30 cellular contexts compared by ENCODE assay signal in the genomic region with DNA sequence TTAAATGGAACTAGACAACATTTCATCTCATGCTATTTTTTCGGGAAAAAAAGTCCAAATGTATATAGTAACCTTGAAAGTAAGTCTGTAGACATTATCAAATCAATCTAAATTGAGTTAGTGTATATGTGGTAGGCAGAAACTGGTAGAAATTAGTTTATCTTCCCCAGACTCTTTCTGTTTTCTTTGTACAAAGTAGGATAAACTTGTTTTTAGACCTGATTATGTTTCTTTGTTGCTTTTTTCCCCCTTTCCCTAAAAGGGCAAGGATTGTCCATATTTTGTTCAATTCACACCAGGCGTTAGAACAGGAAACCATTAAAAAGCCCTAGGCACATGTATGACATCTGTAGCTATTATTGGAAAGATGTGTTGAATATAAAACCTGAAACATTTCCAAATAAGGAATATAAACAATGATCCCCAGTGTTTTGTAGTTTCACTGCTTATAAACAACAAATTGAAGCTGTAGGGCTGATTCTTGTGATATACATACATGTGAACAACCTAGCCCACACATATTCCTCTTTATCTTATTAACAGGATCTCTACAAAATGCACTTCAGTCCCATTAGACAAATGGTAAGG.
"Had no signal": no experiment of that assay in that cellular context is flagged by ENCODE, and none has a peak within 500 bp of the region (broad histone marks: within the 10 kb centered on the region; RNA-seq: fewer than 3 reads in every experiment).

No MANE protein-coding gene starts in this region.

- H3K9me3 Mint-ChIP-seq: activated B cell treated with CpG ODN at 0.5 μM for 24 hours; activated T-helper 1 cell treated with anti-CD3 and anti-CD28 coated beads, Interleukin-12 subunit alpha, Interleukin-12 subunit beta, Interleukin-2, Interleukin-4 antibody, amounts not matched to agents 30 ng/mL and 10 ng/mL and 1 ng/mL, durations not matched to agents 14 hours and 24 hours and 36 hours; natural killer cell; stimulated activated naive CD8-positive, alpha-beta T cell treated with anti-CD3 and anti-CD28 coated beads, Interleukin-15, Interleukin-2, amounts not matched to agents 100 ng/mL and 50 ng/mL, for 24 hours; type B pancreatic cell had no signal

- H3K27me3 ChIP-seq: breast epithelium, esophagus squamous epithelium, gastrocnemius medialis, uterus had no signal

- H3K4me1 Mint-ChIP-seq: activated B cell treated with CpG ODN at 0.5 μM for 24 hours, natural killer cell had no signal

- H3K36me3 ChIP-seq: breast epithelium, esophagus squamous epithelium, gastrocnemius medialis, thoracic aorta, uterus had no signal

- H3K27ac Mint-ChIP-seq: activated B cell treated with CpG ODN at 0.5 μM for 24 hours; activated T-helper 1 cell treated with anti-CD3 and anti-CD28 coated beads, Interleukin-12 subunit alpha, Interleukin-12 subunit beta, Interleukin-2, Interleukin-4 antibody, amounts not matched to agents 30 ng/mL and 10 ng/mL and 1 ng/mL, durations not matched to agents 14 hours and 24 hours and 36 hours; immature natural killer cell; natural killer cell; stimulated activated naive CD8-positive, alpha-beta T cell treated with anti-CD3 and anti-CD28 coated beads, Interleukin-15, Interleukin-2, amounts not matched to agents 100 ng/mL and 50 ng/mL, for 24 hours; type B pancreatic cell had no signal

- DNase-seq: activated B cell treated with CpG ODN at 0.5 μM for 24 hours; activated CD4-positive, alpha-beta T cell treated with anti-CD3 and anti-CD28 coated beads for 4 hours; activated CD4-positive, alpha-beta T cell treated with anti-CD3 and anti-CD28 coated beads, Interleukin-2, amount 50 U/mL, for 4 hours; activated CD8-positive, alpha-beta memory T cell treated with anti-CD3 and anti-CD28 coated beads for 24 hours; activated effector memory CD4-positive, alpha-beta T cell treated with anti-CD3 and anti-CD28 coated beads, Interleukin-2, amount 50 U/mL, for 16 hours; activated naive CD4-positive, alpha-beta T cell treated with anti-CD3 and anti-CD28 coated beads, Interleukin-2, amount 50 U/mL, for 16 hours; amniotic stem cell; central memory CD4-positive, alpha-beta T cell; effector CD4-positive, alpha-beta T cell; esophagus squamous epithelium; gastrocnemius medialis; head of caudate nucleus; hippocampal formation; immature natural killer cell; kidney; left colon; mesenchymal stem cell; natural killer cell; posterior cingulate gyrus; stimulated activated CD4-positive, alpha-beta T cell treated with anti-CD3 and anti-CD28 coated beads, Interleukin-12 subunit alpha, Interleukin-12 subunit beta, amount 100 ng/mL, for 4 hours; stimulated activated CD4-positive, alpha-beta T cell treated with anti-CD3 and anti-CD28 coated beads, Interleukin-4, amount 100 ng/mL, for 1 hour; uterus had no signal

- H3K9me3 ChIP-seq: breast epithelium, esophagus squamous epithelium, gastrocnemius medialis, thoracic aorta, uterus had no signal

- H3K27me3 Mint-ChIP-seq: activated B cell treated with CpG ODN at 0.5 μM for 24 hours; stimulated activated naive CD8-positive, alpha-beta T cell treated with anti-CD3 and anti-CD28 coated beads, Interleukin-15, Interleukin-2, amounts not matched to agents 100 ng/mL and 50 ng/mL, for 24 hours; type B pancreatic cell had no signal

- ATAC-seq: gastrocnemius medialis, left colon, natural killer cell, sciatic nerve had no signal

- H3K36me3 Mint-ChIP-seq: immature natural killer cell, natural killer cell, type B pancreatic cell had no signal

- H3K4me3 Mint-ChIP-seq: activated B cell treated with CpG ODN at 0.5 μM for 24 hours; activated T-helper 1 cell treated with anti-CD3 and anti-CD28 coated beads, Interleukin-12 subunit alpha, Interleukin-12 subunit beta, Interleukin-2, Interleukin-4 antibody, amounts not matched to agents 30 ng/mL and 10 ng/mL and 1 ng/mL, durations not matched to agents 14 hours and 24 hours and 36 hours; immature natural killer cell; natural killer cell; stimulated activated naive CD8-positive, alpha-beta T cell treated with anti-CD3 and anti-CD28 coated beads, Interleukin-15, Interleukin-2, amounts not matched to agents 100 ng/mL and 50 ng/mL, for 24 hours; type B pancreatic cell had no signal

- H3K4me1 ChIP-seq: breast epithelium, esophagus squamous epithelium, gastrocnemius medialis, uterus had no signal

- H3K4me3 ChIP-seq: breast epithelium, esophagus squamous epithelium, gastrocnemius medialis, skin epidermis, thoracic aorta, uterus had no signal

- H3K27ac ChIP-seq: breast epithelium, epithelial cell of prostate, esophagus squamous epithelium, gastrocnemius medialis, skin epidermis, thoracic aorta, uterus had no signal
